Comparison of ENCODE assay signal across 12 cellular contexts in the genomic region with DNA sequence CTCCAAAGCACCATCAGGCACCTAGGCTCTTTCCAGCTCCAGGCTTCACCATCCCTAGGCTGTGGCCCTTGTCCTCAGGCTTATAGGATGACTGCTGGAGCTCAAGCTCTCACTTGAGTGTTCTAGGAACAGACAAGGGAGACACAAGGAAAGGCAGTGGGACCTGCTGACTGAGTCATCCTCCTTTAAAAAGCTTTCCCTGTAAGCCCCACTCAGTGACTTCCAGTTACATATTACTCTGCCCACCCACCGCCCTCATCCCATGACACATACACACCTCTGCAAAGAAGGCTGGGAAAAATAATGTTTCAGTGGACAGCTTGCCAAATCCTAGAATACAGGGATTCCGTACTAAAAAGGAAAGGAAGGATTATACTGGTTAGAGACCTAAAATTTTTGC.
A peak's percentile ranks its signal among the peaks of the same experiment; 100 is the strongest.
DNase-seq lines count a peak whose midpoint lies in the region; TF ChIP-seq lines count a peak whose summit lies in the region.
"Had no signal": no experiment of that assay in that cellular context is flagged by ENCODE, and none has a peak within 500 bp of the region (broad histone marks: within the 10 kb centered on the region; RNA-seq: fewer than 3 reads in every experiment).

No MANE protein-coding gene starts in this region.

- no peaks in the 10 kb centered on the region for H3K36me3 ChIP-seq in HAP-1 (replicated peaks)

- peak in 2 of 3 experiments; percentile 2 to 20 for DNase-seq in NCI-H1417 (lab: John Stamatoyannopoulos, UW)
- no peak for DNase-seq in NCI-H1417 treated with DMSO at 0.1 percent for 48 hours (lab: John Stamatoyannopoulos, UW)
- DNase-seq in T1000 (lab: John Stamatoyannopoulos, UW) = peak; percentile 22
- peak in 41 of 42 donors; percentile 22 to 89 (median 59) for DNase-seq in head of caudate nucleus
- peak; percentile 10 for DNase-seq in stromal cell of bone marrow (ENCODE audit: low read depth)
- no peak for DNase-seq in HEK293T (ENCODE audit: extremely low spot score)
- no peak for DNase-seq in NCI-H774 (lab: John Stamatoyannopoulos, UW)
- DNase-seq in HAP-1 (ENCODE audit: low spot score in 2 of 2) = no peak
- DNase-seq: activated CD8-positive, alpha-beta memory T cell treated with anti-CD3 and anti-CD28 coated beads for 24 hours; natural killer cell; OCI-M1; retina had no signal

- POLR2A ChIA-PET in HEK293T (lab: Yijun Ruan, JAX) = no interaction called here

- in situ Hi-C loops in HAP-1 (cut with MboI; ENCODE audit: low sequenced_read_pairs) = no loop called here

- no peaks in the 10 kb centered on the region for H3K27me3 ChIP-seq in HAP-1 (ENCODE audit: low read depth)

- CTCF ChIA-PET in HEK293T (lab: Yijun Ruan, JAX) = interaction anchor here (1.1 kb wide), 1 partner anchor 31 kb away, joined by 3 read pairs; no protein-coding TSS in a partner anchor

- intact Hi-C loops in head of caudate nucleus (cut with DNase I) = no loop called here

- no peak overlapping the region for H3K4me3 ChIP-seq in HAP-1

- H3K4me1 ChIP-seq in HAP-1 = no peaks in the 10 kb centered on the region

- H3K9me3 ChIP-seq in HAP-1 = no peaks in the 10 kb centered on the region

TF ChIP-seq in HEK293T, 16 proteins besides CTCF, POLR2A, EP300 and RAD21:
- TF ChIP-seq NFRKB (IDR thresholded peaks at IDR 0.05) (no peak), SUZ12 (IDR thresholded peaks at IDR 0.05) (no peak), PKNOX1 (IDR thresholded peaks at IDR 0.05) (no peak), HDGF (IDR thresholded peaks at IDR 0.05; ENCODE audit: borderline replicate concordance) (no peak), FOXK2 (IDR thresholded peaks at IDR 0.05) (no peak), ELF4 (IDR thresholded peaks at IDR 0.05) (no peak), FOXM1 (IDR thresholded peaks at IDR 0.05; ENCODE audit: borderline replicate concordance) (no peak)
TF ChIP-seq in HEK293T: peak in this region for 0.

Comparison
In these comparisons a context has a peak if more than half of its experiments do, and no peak if none do; other contexts are left out.
1. DNase-seq: peak in NCI-H1417 (2 of 3), T1000 (single experiment), head of caudate nucleus (41 of 42) and stromal cell of bone marrow (single experiment); none in NCI-H1417 treated with DMSO at 0.1 percent for 48 hours (single experiment), HEK293T (single experiment), NCI-H774 (single experiment) and HAP-1 (0 of 2).